In genomic region chr2:134852518-134852917, GRCh38 we compare ENCODE assay signal across 20 cellular contexts. TPM values are rescaled to one million over a fixed set of nuclear protein-coding genes. Genes with fewer than 3 reads are reported as not detected.
A peak's percentile ranks its signal among the peaks of the same experiment; 100 is the strongest.
DNase-seq lines count a peak whose midpoint lies in the region; ATAC-seq and TF ChIP-seq lines count a peak whose summit lies in the region.
"Had no signal": no experiment of that assay in that cellular context is flagged by ENCODE, and none has a peak within 500 bp of the region (broad histone marks: within the 10 kb centered on the region; RNA-seq: fewer than 3 reads in every experiment).

No MANE protein-coding gene starts in this region.

- DNase-seq in HFFc6 (peak; percentile 2), chondrocyte (ENCODE audit: low spot score) (no peak), left kidney (ENCODE audit: low read depth, low spot score) (peak; percentile 14), NCI-H2171 treated with DMSO at 0.1 percent for 48 hours (lab: John Stamatoyannopoulos, UW) (no peak)
- DNase-seq in stimulated activated CD4-positive, alpha-beta T cell treated with anti-CD3 and anti-CD28 coated beads, Interleukin-15, amount 100 ng/mL, for 24 hours = no peak
- DNase-seq: ACHN; Calu3; CD4-positive, alpha-beta T cell; DND-41; MM.1S; NCI-H1105; NCI-H187 treated with DMSO at 0.1 percent for 48 hours; NCI-H510A treated with DMSO at 0.1 percent for 48 hours; SHP77 treated with DMSO at 0.1 percent for 48 hours had no signal

- no peak overlapping the region for H3K27ac ChIP-seq in DOHH2 (ENCODE audit: low read depth, low read length)
- H3K27ac ChIP-seq: HL-60, KMS-11 had no signal

- no peaks in the 10 kb centered on the region for H3K79me2 ChIP-seq in DOHH2 (ENCODE audit: control insufficient read depth, low read length)

- no peaks in the 10 kb centered on the region for H4K20me1 ChIP-seq in DOHH2 (ENCODE audit: control insufficient read depth, insufficient read depth, low read depth, low read length)

- peaks cover 19% of the 10 kb centered on the region for H3K4me1 ChIP-seq in DOHH2 (ENCODE audit: control insufficient read depth, low read length)

- H3K36me3 ChIP-seq in DOHH2 (ENCODE audit: control insufficient read depth, low read length) = peaks cover 3% of the 10 kb centered on the region; the same call in 1 of the 2 replicates

- H3K27me3 Mint-ChIP-seq in HFFc6 (ENCODE audit: insufficient read depth) (peaks cover 9% of the 10 kb centered on the region), chondrocyte (ENCODE audit: low read depth) (no peaks in the 10 kb centered on the region)
- H3K27me3 Mint-ChIP-seq: B cell had no signal

- H3K4me3 ChIP-seq in DOHH2 (ENCODE audit: low read length) = no peak overlapping the region

- ATAC-seq in HG02678 (IDR thresholded peaks at IDR 0.05; ENCODE audit: unreplicated experiment) (no peak), HG02763 (IDR thresholded peaks at IDR 0.05; ENCODE audit: unreplicated experiment) (no peak)

- H3F3A ChIP-seq in DOHH2 (ENCODE audit: control insufficient read depth, insufficient read depth) = no peaks in the 10 kb centered on the region

- H3K36me3 Mint-ChIP-seq in HFFc6 (ENCODE audit: low read depth) (no peaks in the 10 kb centered on the region), chondrocyte (ENCODE audit: low read depth) (peaks cover 1% of the 10 kb centered on the region)

- H3K9me3 Mint-ChIP-seq in HFFc6 (no peaks in the 10 kb centered on the region), chondrocyte (ENCODE audit: low read depth) (no peaks in the 10 kb centered on the region)
- H3K9me3 Mint-ChIP-seq: CD4-positive, alpha-beta T cell had no signal

- H3K4me3 Mint-ChIP-seq in HFFc6 (no peak overlapping the region), chondrocyte (ENCODE audit: unreplicated experiment) (no peak overlapping the region)
- H3K4me3 Mint-ChIP-seq: B cell; CD4-positive, alpha-beta T cell had no signal

- peaks cover 6% of the 10 kb centered on the region for H3K4me1 Mint-ChIP-seq in HFFc6 (ENCODE audit: low read depth)
- peaks cover 4% of the 10 kb centered on the region for H3K4me1 Mint-ChIP-seq in chondrocyte (ENCODE audit: low read depth)

- TF ChIP-seq CTCF in DOHH2 (IDR thresholded peaks at IDR 0.05; ENCODE audit: low read depth, low read length, poor library complexity, severe bottlenecking) = no peak
- TF ChIP-seq CTCF in HFFc6 (IDR thresholded peaks at IDR 0.05) = no peak
- no peak for TF ChIP-seq CTCF in chondrocyte (IDR thresholded peaks at IDR 0.05)

- no peak overlapping the region for H3K27ac Mint-ChIP-seq in HFFc6
- H3K27ac Mint-ChIP-seq in chondrocyte (ENCODE audit: unreplicated experiment) = peak overlapping the region; percentile 55
- H3K27ac Mint-ChIP-seq: B cell; CD4-positive, alpha-beta T cell had no signal

- peak overlapping the region; percentile 62; the same call in 1 of the 2 replicates for H3K4me2 ChIP-seq in DOHH2 (ENCODE audit: low read length)
- H3K4me2 ChIP-seq: KMS-11 had no signal

- no peaks in the 10 kb centered on the region for H3K27me3 ChIP-seq in DOHH2 (ENCODE audit: control insufficient read depth, low read length)

- peaks cover 11% of the 10 kb centered on the region; the same call in 1 of the 2 replicates for H3K9me3 ChIP-seq in DOHH2 (ENCODE audit: control insufficient read depth, insufficient read depth, low read length)

- H3K9me2 ChIP-seq in DOHH2 (replicated peaks; ENCODE audit: control insufficient read depth, low read length) = no peaks in the 10 kb centered on the region

RNA-seq across cellular contexts. Expression of gene ACMSD, which starts 14.1 kb away (rescaled TPM):
- not detected for total RNA-seq in HFFc6 (2021; fragmentation: NEBNext Ultra II Directional; extraction: Animal tissue kit (Norgen Biotek cat#: 25700))
- not detected in 3 replicates for total RNA-seq in chondrocyte
- total RNA-seq: B cell; Calu3; CD4-positive, alpha-beta T cell had no signal

Comparison
In these comparisons a context has a peak if more than half of its experiments do, and no peak if none do; other contexts are left out.
1. DNase-seq: peak in HFFc6 (single experiment) and left kidney (single experiment); none in chondrocyte (single experiment), stimulated activated CD4-positive, alpha-beta T cell treated with anti-CD3 and anti-CD28 coated beads, Interleukin-15, amount 100 ng/mL, for 24 hours (single experiment) and NCI-H2171 treated with DMSO at 0.1 percent for 48 hours (single experiment).